In the genomic region with DNA sequence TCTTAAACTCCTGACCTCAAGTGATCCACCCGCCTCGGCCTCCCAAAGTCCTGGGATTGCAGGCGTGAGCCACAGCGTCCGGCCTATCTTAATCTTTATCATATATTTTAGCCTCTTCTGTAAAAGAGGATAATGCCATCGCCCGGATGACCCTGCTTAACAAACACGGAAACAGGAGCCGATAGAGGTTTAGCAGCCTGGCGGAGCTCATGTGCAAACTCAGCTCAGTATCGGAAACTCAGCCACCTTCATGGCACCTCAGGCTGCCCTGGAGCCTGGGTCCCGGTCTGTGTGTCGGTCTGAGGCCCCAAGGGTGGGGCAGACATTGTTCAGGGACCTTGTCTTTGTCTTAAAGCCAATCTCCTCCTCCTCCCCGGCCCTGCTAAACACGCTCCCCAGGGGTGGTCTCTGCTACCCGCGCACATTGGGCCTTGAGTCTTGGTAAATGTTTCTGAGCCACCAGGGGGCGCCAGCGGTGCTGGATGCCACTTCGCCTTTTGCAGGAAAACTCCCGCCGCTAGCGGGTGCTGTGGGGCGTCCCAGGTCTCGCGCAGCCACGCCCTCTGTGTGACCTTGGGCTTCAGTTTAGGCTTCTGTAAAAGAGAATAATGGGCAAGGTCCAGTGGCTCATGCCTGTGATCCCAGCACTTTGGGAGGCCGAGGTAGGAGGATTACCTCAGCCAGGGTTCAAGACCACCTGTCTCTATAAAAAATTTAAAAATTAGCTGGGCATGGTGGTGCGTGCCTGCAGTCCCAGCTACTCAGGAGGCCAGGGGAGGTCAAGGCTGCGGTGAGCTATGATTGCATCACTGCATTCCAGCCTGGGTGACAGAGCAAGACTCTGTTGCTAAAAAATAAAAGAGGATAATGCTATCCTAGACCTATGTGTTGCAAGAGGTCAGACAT, we compare ENCODE assay signal across 8 cellular contexts. TPM values are rescaled to one million over a fixed set of nuclear protein-coding genes. Genes with fewer than 3 reads are reported as not detected.
DNase-seq lines count a peak whose midpoint lies in the region; ATAC-seq and TF ChIP-seq lines count a peak whose summit lies in the region.

No MANE protein-coding gene starts in this region.

- intact Hi-C loops in left ventricle myocardium superior (cut with micrococcal nuclease) = loop anchor here (10.0 kb wide), 1 partner anchor 80 kb away; no protein-coding TSS in a partner anchor

- peak; percentile 40 for DNase-seq in HuH-7 (ENCODE audit: low spot score)
- peak; percentile 84 to 97 (median 94) for DNase-seq in T-cell
- DNase-seq in activated naive CD8-positive, alpha-beta T cell treated with anti-CD3 and anti-CD28 coated beads, Interleukin-2, amount 10 ng/mL, durations not matched to agents 7 days and 5 days = peak; percentile 99
- DNase-seq in left ventricle myocardium superior = peak; percentile 94
- DNase-seq in retina = peak; percentile 81
- no peak for DNase-seq in NCI-H2081 (lab: John Stamatoyannopoulos, UW)

- peaks cover 21 to 22% (median 22%) of the 10 kb centered on the region in 3 donors for H3K4me1 Mint-ChIP-seq in T-cell
- peaks cover 21% of the 10 kb centered on the region for H3K4me1 Mint-ChIP-seq in activated naive CD8-positive, alpha-beta T cell treated with anti-CD3 and anti-CD28 coated beads, Interleukin-2, amount 10 ng/mL, durations not matched to agents 7 days and 5 days

- peak overlapping the region; percentile 57 to 68 for H3K27ac Mint-ChIP-seq in T-cell
- peak overlapping the region; percentile 87 for H3K27ac Mint-ChIP-seq in activated naive CD8-positive, alpha-beta T cell treated with anti-CD3 and anti-CD28 coated beads, Interleukin-2, amount 10 ng/mL, durations not matched to agents 7 days and 5 days

- H3K9me3 Mint-ChIP-seq in T-cell = no peaks in the 10 kb centered on the region
- H3K9me3 Mint-ChIP-seq in activated naive CD8-positive, alpha-beta T cell treated with anti-CD3 and anti-CD28 coated beads, Interleukin-2, amount 10 ng/mL, durations not matched to agents 7 days and 5 days = no peaks in the 10 kb centered on the region

- no peak overlapping the region for H3K4me3 Mint-ChIP-seq in T-cell
- H3K4me3 Mint-ChIP-seq in activated naive CD8-positive, alpha-beta T cell treated with anti-CD3 and anti-CD28 coated beads, Interleukin-2, amount 10 ng/mL, durations not matched to agents 7 days and 5 days = no peak overlapping the region

- H3K27ac ChIP-seq in 22Rv1 = no peak overlapping the region

- H3K27me3 Mint-ChIP-seq in T-cell = no peaks in the 10 kb centered on the region
- H3K27me3 Mint-ChIP-seq in activated naive CD8-positive, alpha-beta T cell treated with anti-CD3 and anti-CD28 coated beads, Interleukin-2, amount 10 ng/mL, durations not matched to agents 7 days and 5 days = peaks cover 7% of the 10 kb centered on the region

- peak; percentile 100 for TF ChIP-seq CTCF in 22Rv1 (IDR thresholded peaks at IDR 0.05)

- CTCF ChIA-PET in T-cell (lab: Charles Lee) = interaction anchor here (0.5 to 2.8 kb wide), 21 partner anchors 14 to 225 kb away, joined by 3 to 12 read pairs (median 3); no protein-coding TSS in a partner anchor

- H3K36me3 Mint-ChIP-seq in T-cell = no peaks in the 10 kb centered on the region
- H3K36me3 Mint-ChIP-seq in activated naive CD8-positive, alpha-beta T cell treated with anti-CD3 and anti-CD28 coated beads, Interleukin-2, amount 10 ng/mL, durations not matched to agents 7 days and 5 days = no peaks in the 10 kb centered on the region

- ATAC-seq in GM18498 (IDR thresholded peaks at IDR 0.05; ENCODE audit: unreplicated experiment) (peak; percentile 82), T-cell (replicated peaks in 1 of 4) (peak; percentile 86 to 97 (median 92)), left ventricle myocardium superior (peak; percentile 64)
- ATAC-seq in activated naive CD8-positive, alpha-beta T cell treated with anti-CD3 and anti-CD28 coated beads, Interleukin-2, amount 10 ng/mL, durations not matched to agents 7 days and 5 days (ENCODE audit: low read depth) = peak; percentile 79

- POLR2A ChIA-PET in T-cell (lab: Charles Lee) = interaction anchor here in 1 of 2 donors (0.6 kb wide), 1 partner anchor 12 kb away, joined by 3 read pairs; no protein-coding TSS in a partner anchor
- POLR2A ChIA-PET in activated naive CD8-positive, alpha-beta T cell treated with anti-CD3 and anti-CD28 coated beads, Interleukin-2, amount 10 ng/mL, durations not matched to agents 7 days and 5 days (lab: Charles Lee) = interaction anchor here (1.2 to 3.3 kb wide), 4 partner anchors 25 to 120 kb away, joined by 3 to 26 read pairs (median 11); partner anchors contain the start of gene NLRC5

RNA-seq across cellular contexts. Expression of gene CETP, which starts 2.7 kb away (rescaled TPM):
- total RNA-seq in T-cell (under 1 TPM in 3 of 5 donors, not detected in 2; 0.18 to 0.25 (median 0.19) TPM), left ventricle myocardium superior (0.37 TPM)
- not detected for total RNA-seq in activated naive CD8-positive, alpha-beta T cell treated with anti-CD3 and anti-CD28 coated beads, Interleukin-2, amount 10 ng/mL, durations not matched to agents 7 days and 5 days

RNA-seq across cellular contexts. Expression of gene NLRC5, which starts 24.9 kb away (rescaled TPM):
- 100 to 1,000 TPM; 390 to 711 (median 496) TPM for total RNA-seq in T-cell
- 100 to 1,000 TPM; 401 to 414 TPM for total RNA-seq in activated naive CD8-positive, alpha-beta T cell treated with anti-CD3 and anti-CD28 coated beads, Interleukin-2, amount 10 ng/mL, durations not matched to agents 7 days and 5 days
- total RNA-seq in left ventricle myocardium superior = 9.8 TPM

RNA-seq across cellular contexts. Expression of gene HERPUD1, which starts 32.6 kb away (rescaled TPM):
- 100 to 1,000 TPM; 149 to 185 (median 167) TPM for total RNA-seq in T-cell
- total RNA-seq in activated naive CD8-positive, alpha-beta T cell treated with anti-CD3 and anti-CD28 coated beads, Interleukin-2, amount 10 ng/mL, durations not matched to agents 7 days and 5 days = 100 to 1,000 TPM; 134 to 157 TPM
- total RNA-seq in left ventricle myocardium superior = 129 TPM

Comparison
In these comparisons a context has a peak if more than half of its experiments do, and no peak if none do; other contexts are left out.
1. DNase-seq: peak in HuH-7 (single experiment), T-cell (34 of 34), activated naive CD8-positive, alpha-beta T cell treated with anti-CD3 and anti-CD28 coated beads, Interleukin-2, amount 10 ng/mL, durations not matched to agents 7 days and 5 days (single experiment), left ventricle myocardium superior (single experiment) and retina (single experiment); none in NCI-H2081 (0 of 2).
2. RNA of gene NLRC5, which starts 24.9 kb away (total RNA-seq): 390 to 711 TPM in T-cell and 401 to 414 TPM in activated naive CD8-positive, alpha-beta T cell treated with anti-CD3 and anti-CD28 coated beads, Interleukin-2, amount 10 ng/mL, durations not matched to agents 7 days and 5 days; 9.8 TPM in left ventricle myocardium superior (single experiment); every median in the first group is over 10 times any median in the second.
3. Peak in every context shown above with its lines, with median percentiles within 50 percentile points of each other: ATAC-seq.